17 cellular contexts compared by ENCODE assay signal in the genomic region with DNA sequence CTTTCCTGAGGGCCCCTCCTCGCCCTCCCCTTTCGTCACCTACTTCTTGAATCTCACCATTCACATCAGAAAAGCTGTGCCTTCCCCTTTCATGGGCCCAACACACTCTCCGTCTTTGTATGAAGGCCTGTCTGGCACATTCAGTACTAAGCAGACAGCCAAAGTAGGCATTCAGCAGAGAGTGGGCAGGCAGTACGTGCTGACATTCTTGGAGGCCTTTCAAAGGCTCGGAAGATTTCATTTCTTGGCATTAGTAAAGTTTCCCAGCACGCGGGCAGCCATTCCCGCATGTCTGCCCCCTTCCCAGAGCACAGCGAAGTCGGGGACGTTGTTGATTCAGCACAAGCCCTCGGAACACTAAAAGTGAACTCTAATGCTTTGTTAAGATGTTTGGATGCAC. TPM values are rescaled to one million over a fixed set of nuclear protein-coding genes. Genes with fewer than 3 reads are reported as not detected.
DNase-seq lines count a peak whose midpoint lies in the region; ATAC-seq, FAIRE-seq and TF ChIP-seq lines count a peak whose summit lies in the region.
"Had no signal": no experiment of that assay in that cellular context is flagged by ENCODE, and none has a peak within 500 bp of the region (broad histone marks: within the 10 kb centered on the region; RNA-seq: fewer than 3 reads in every experiment).

No MANE protein-coding gene starts in this region.

- peaks cover 6% of the 10 kb centered on the region for H3K36me3 Mint-ChIP-seq in T-helper 17 cell (ENCODE audit: low read depth)

- H3K4me3 ChIP-seq in endothelial cell of umbilical vein (replicated peaks in 1 of 3; ENCODE audit: insufficient read depth in 1 of 3, low read depth in 1 of 3, low read length in 3 of 3) (no peak overlapping the region), subcutaneous abdominal adipose tissue (ENCODE audit: low read depth in 1 of 5, low read length in 5 of 5) (no peak overlapping the region)
- H3K4me3 ChIP-seq: K562 had no signal

- POLR2A ChIA-PET in endothelial cell of umbilical vein (lab: Charles Lee): interaction anchor here (2.4 kb wide), 1 partner anchor 18 kb away, joined by 19 read pairs; a partner anchor contains a TSS

- no peaks in the 10 kb centered on the region for H4K20me1 ChIP-seq in endothelial cell of umbilical vein (replicated peaks; ENCODE audit: control insufficient read depth, extremely low read depth, insufficient read depth, low read length)

- H2AFZ ChIP-seq in endothelial cell of umbilical vein (ENCODE audit: low read depth, low read length): no peak overlapping the region

- TF ChIP-seq CTCF in endothelial cell of umbilical vein (IDR thresholded peaks at IDR 0.05; ENCODE audit: extremely low read depth in 1 of 2, insufficient read depth in 1 of 2, low read depth in 1 of 2, low read length in 2 of 2): no peak

- peak overlapping the region; percentile 77 for H3K27ac ChIP-seq in endothelial cell of umbilical vein (ENCODE audit: insufficient read depth, low read depth, low read length)
- H3K27ac ChIP-seq in subcutaneous abdominal adipose tissue (ENCODE audit: low read depth, low read length): peak overlapping the region; percentile 89

- H3K9me1 ChIP-seq in endothelial cell of umbilical vein (replicated peaks; ENCODE audit: control insufficient read depth, extremely low read depth, insufficient read depth, low read length): no peaks in the 10 kb centered on the region

- H3K4me3 Mint-ChIP-seq in T-helper 17 cell: no peak overlapping the region
- H3K4me3 Mint-ChIP-seq: T-helper 1 cell treated with Interleukin-12 subunit alpha and Interleukin-12 subunit beta and Interleukin-4 antibody, amounts not matched to agents 30 μg/mL and 1 μg/mL, for 36 hours had no signal

- H3K27me3 ChIP-seq in endothelial cell of umbilical vein (ENCODE audit: control insufficient read depth in 2 of 2, insufficient read depth in 2 of 2, low read length in 2 of 2): no peaks in the 10 kb centered on the region
- H3K27me3 ChIP-seq in subcutaneous abdominal adipose tissue (ENCODE audit: control insufficient read depth in 5 of 5, insufficient read depth in 4 of 5, low read length in 5 of 5): no peaks in the 10 kb centered on the region

- peak overlapping the region; percentile 68 for H3K9ac ChIP-seq in endothelial cell of umbilical vein (replicated peaks; ENCODE audit: extremely low read depth, insufficient read depth, low read length)
- peak overlapping the region in 3 of 5 donors; percentile 27 to 53 (median 37) for H3K9ac ChIP-seq in subcutaneous abdominal adipose tissue (ENCODE audit: low read length in 5 of 5)

- CTCF ChIA-PET in endothelial cell of umbilical vein (lab: Charles Lee): interaction anchor here (1.9 to 3.7 kb wide), 3 partner anchors 9 to 282 kb away, joined by 4 to 18 read pairs (median 12); no protein-coding TSS in a partner anchor

- no peak for FAIRE-seq in endothelial cell of umbilical vein (lab: Jason Lieb, UNC)
- FAIRE-seq: bronchial epithelial cell, K562 had no signal

- ATAC-seq in T-helper 17 cell (no peak), HG03139 (IDR thresholded peaks at IDR 0.05; ENCODE audit: unreplicated experiment) (no peak)
- ATAC-seq: K562 had no signal

- intact Hi-C loops in endothelial cell of umbilical vein (cut with micrococcal nuclease): loop anchor here (5.0 to 10.0 kb wide), 3 partner anchors 800 to 1370 kb away; a partner anchor contains a TSS

- peak overlapping the region; percentile 21 for H3K27ac Mint-ChIP-seq in T-helper 17 cell
- H3K27ac Mint-ChIP-seq: T-helper 1 cell treated with Interleukin-12 subunit alpha and Interleukin-12 subunit beta and Interleukin-4 antibody, amounts not matched to agents 30 μg/mL and 1 μg/mL, for 36 hours had no signal

- DNase-seq in T-helper 17 cell: no peak
- no peak for DNase-seq in endothelial cell of umbilical vein (ENCODE audit: low read depth, low spot score)
- DNase-seq in middle frontal gyrus (ENCODE audit: extremely low spot score, low spot score): peak; percentile 26
- DNase-seq in SHP77 treated with DMSO at 0.1 percent for 48 hours (lab: John Stamatoyannopoulos, UW): no peak
- no peak for DNase-seq in NCI-H1048 (lab: John Stamatoyannopoulos, UW)
- no peak for DNase-seq in activated CD4-positive, alpha-beta T cell treated with anti-CD3 and anti-CD28 coated beads, Interleukin-2, amount 50 U/mL, for 4 hours
- DNase-seq: activated CD4-positive, alpha-beta T cell treated with anti-CD3 and anti-CD28 coated beads for 48 hours; activated T-cell treated with anti-CD3 and anti-CD28 coated beads, Interleukin-2, amount 50 U/mL, for 48 hours; AML-193; DMS153; NCI-H187; NCI-H748 treated with DMSO at 0.1 percent for 48 hours had no signal

- no peak for TF ChIP-seq POLR2A in endothelial cell of umbilical vein (IDR thresholded peaks at IDR 0.05; ENCODE audit: low read depth, low read length)

- peaks cover 0 to 6% of the 10 kb centered on the region in 2 experiments for H3K36me3 ChIP-seq in endothelial cell of umbilical vein (ENCODE audit: control insufficient read depth in 2 of 2, extremely low read depth in 1 of 2, insufficient read depth in 2 of 2, low read length in 2 of 2)
- H3K36me3 ChIP-seq in subcutaneous abdominal adipose tissue (ENCODE audit: control insufficient read depth in 5 of 5, insufficient read depth in 5 of 5, low read length in 5 of 5): peaks cover 0 to 31% (median 20%) of the 10 kb centered on the region in 5 donors

- dilution Hi-C loops in endothelial cell of umbilical vein (cut with MboI; ENCODE audit: extremely low pct_ligation_motif_present, low sequenced_read_pairs): no loop called here

- H3K4me1 Mint-ChIP-seq in T-helper 17 cell: peaks cover 23% of the 10 kb centered on the region

- H3K9me3 ChIP-seq in T-helper 17 cell (ENCODE audit: control insufficient read depth, low read length, poor library complexity, severe bottlenecking): no peaks in the 10 kb centered on the region
- H3K9me3 ChIP-seq in endothelial cell of umbilical vein (replicated peaks; ENCODE audit: control insufficient read depth, insufficient read depth, low read length): no peaks in the 10 kb centered on the region
- H3K9me3 ChIP-seq in subcutaneous abdominal adipose tissue (ENCODE audit: control insufficient read depth in 5 of 5, low read length in 5 of 5): no peaks in the 10 kb centered on the region

- peak overlapping the region; percentile 24 for H3K4me2 ChIP-seq in endothelial cell of umbilical vein (ENCODE audit: insufficient read depth, low read length)

- peaks cover 62% of the 10 kb centered on the region for H3K79me2 ChIP-seq in endothelial cell of umbilical vein (ENCODE audit: control insufficient read depth, insufficient read depth, low read length)

- H3K4me1 ChIP-seq in endothelial cell of umbilical vein (ENCODE audit: control insufficient read depth, extremely low read depth, insufficient read depth, low read length) (peaks cover 100% of the 10 kb centered on the region), subcutaneous abdominal adipose tissue (ENCODE audit: control insufficient read depth in 5 of 5, insufficient read depth in 5 of 5, low read length in 5 of 5) (peaks cover 30 to 100% (median 84%) of the 10 kb centered on the region in 5 donors)

- BruUV-seq in endothelial cell of umbilical vein (replicated peaks; lab: Mats Ljungman, UMichigan): no TSS peak

- H3K27me3 Mint-ChIP-seq in T-helper 17 cell: no peaks in the 10 kb centered on the region

TF ChIP-seq in endothelial cell of umbilical vein, 7 proteins besides CTCF, POLR2A, EP300 and RAD21:
- TF ChIP-seq POLR2AphosphoS5 (IDR thresholded peaks at IDR 0.05; ENCODE audit: insufficient read depth, low read depth, low read length) (no peak), FOS (IDR thresholded peaks at IDR 0.05; ENCODE audit: borderline replicate concordance, insufficient read depth, low read length) (no peak), JUN (IDR thresholded peaks at IDR 0.05; ENCODE audit: borderline replicate concordance, insufficient read depth, insufficient read length, low read depth) (no peak), MYC (IDR thresholded peaks at IDR 0.05; ENCODE audit: low read depth, low read length) (no peak), GATA2 (IDR thresholded peaks at IDR 0.05; ENCODE audit: insufficient read depth, insufficient read length, low read depth, low read length) (no peak), EZH2 (IDR thresholded peaks at IDR 0.05; ENCODE audit: borderline replicate concordance, low read depth, low read length, severe bottlenecking) (no peak)
- TF ChIP-seq, protein P1, sequence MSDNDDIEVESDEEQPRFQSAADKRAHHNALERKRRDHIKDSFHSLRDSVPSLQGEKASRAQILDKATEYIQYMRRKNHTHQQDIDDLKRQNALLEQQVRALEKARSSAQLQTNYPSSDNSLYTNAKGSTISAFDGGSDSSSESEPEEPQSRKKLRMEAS (IDR thresholded peaks at IDR 0.05; ENCODE audit: insufficient read depth, insufficient read length): no peak

RNA-seq across cellular contexts. Expression of a gene that starts 18.0 kb away (rescaled TPM):
- total RNA-seq in T-helper 17 cell (10 to 100 TPM; 63.5 to 64.9 TPM), endothelial cell of umbilical vein (55.2 and 73.0 TPM in 2 replicates)
- 61.0 and 69.8 TPM in 2 replicates for polyA plus RNA-seq in endothelial cell of umbilical vein
- 50.2 and 54.6 TPM in 2 replicates for polyA plus RNA-seq in endothelial cell of umbilical vein (2011; cell fraction: cytosol; rRNA removed)
- polyA plus RNA-seq in endothelial cell of umbilical vein (2011; cell fraction: nucleus; rRNA removed): 129 and 134 TPM in 2 replicates
- polyA plus RNA-seq in endothelial cell of umbilical vein (2012): 41.1 and 43.9 TPM in 2 replicates
- 132 and 144 TPM in 2 replicates for polyA minus RNA-seq in endothelial cell of umbilical vein
- 3.8 TPM for polyA minus RNA-seq in endothelial cell of umbilical vein (2011; cell fraction: cytosol; rRNA and poly(A)+ RNA removed)
- polyA minus RNA-seq in endothelial cell of umbilical vein (2011; cell fraction: nucleus; rRNA and poly(A)+ RNA removed): 133 and 155 TPM in 2 replicates
